In the genomic region with DNA sequence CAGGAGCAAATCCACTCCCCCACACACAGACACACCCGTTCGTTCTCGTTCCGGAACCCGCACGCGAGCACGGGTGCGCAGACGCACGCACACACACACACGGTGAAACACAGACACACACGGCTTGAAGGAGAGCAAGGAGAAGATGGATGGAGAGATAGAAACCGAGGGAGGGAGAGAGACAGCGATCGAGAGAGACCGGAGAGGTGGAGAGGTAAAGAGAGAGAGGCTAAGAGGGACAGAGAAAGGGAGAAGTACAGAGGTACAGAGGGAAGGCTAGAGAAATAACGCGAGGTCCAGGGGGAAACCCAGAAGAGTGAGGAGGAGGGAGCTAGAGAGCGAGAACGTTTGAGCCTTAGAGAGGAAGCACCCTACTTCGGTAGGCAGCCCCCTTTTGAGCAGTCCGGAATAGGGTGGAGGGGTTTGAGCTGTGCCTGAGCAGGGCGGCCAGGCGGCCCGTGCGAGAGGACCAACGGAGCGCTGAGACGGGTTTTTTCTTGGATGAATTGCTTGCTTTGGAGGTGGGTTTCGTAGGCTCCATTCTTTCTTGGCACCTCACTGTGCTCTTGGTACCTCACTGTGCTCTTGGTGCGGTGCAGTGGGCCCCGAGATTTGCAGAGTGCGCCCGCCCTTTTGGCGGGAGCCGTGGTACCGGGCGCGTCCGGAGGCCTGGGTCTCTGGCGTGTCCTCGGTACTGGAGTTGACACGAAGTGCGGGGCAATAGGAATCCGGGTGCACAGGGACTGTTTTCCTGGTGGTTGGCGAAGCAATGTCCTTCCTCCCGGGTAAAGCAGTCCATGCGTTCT, we compare ENCODE assay signal across 1 cellular context.
TF ChIP-seq lines count a peak whose summit lies in the region.

No MANE protein-coding gene starts in this region.

TF ChIP-seq in HepG2, 621 proteins besides CTCF, POLR2A, EP300 and RAD21 (continued from another document and continues in another):
- TF ChIP-seq ZSCAN31 (CRISPR knock-in tag; IDR thresholded peaks at IDR 0.05; ENCODE audit: low read depth): 0 out of 2 replicates have a peak, but pooled peaks have one; percentile 20
- 0 out of 2 replicates have a peak, but pooled peaks have one; percentile 43 for TF ChIP-seq ZNF263 (CRISPR knock-in tag; IDR thresholded peaks at IDR 0.05)
- TF ChIP-seq NKX3-1 (CRISPR knock-in tag; IDR thresholded peaks at IDR 0.05): peak; percentile 38; the same call in 1 of the 2 replicates
- TF ChIP-seq, protein P1, sequence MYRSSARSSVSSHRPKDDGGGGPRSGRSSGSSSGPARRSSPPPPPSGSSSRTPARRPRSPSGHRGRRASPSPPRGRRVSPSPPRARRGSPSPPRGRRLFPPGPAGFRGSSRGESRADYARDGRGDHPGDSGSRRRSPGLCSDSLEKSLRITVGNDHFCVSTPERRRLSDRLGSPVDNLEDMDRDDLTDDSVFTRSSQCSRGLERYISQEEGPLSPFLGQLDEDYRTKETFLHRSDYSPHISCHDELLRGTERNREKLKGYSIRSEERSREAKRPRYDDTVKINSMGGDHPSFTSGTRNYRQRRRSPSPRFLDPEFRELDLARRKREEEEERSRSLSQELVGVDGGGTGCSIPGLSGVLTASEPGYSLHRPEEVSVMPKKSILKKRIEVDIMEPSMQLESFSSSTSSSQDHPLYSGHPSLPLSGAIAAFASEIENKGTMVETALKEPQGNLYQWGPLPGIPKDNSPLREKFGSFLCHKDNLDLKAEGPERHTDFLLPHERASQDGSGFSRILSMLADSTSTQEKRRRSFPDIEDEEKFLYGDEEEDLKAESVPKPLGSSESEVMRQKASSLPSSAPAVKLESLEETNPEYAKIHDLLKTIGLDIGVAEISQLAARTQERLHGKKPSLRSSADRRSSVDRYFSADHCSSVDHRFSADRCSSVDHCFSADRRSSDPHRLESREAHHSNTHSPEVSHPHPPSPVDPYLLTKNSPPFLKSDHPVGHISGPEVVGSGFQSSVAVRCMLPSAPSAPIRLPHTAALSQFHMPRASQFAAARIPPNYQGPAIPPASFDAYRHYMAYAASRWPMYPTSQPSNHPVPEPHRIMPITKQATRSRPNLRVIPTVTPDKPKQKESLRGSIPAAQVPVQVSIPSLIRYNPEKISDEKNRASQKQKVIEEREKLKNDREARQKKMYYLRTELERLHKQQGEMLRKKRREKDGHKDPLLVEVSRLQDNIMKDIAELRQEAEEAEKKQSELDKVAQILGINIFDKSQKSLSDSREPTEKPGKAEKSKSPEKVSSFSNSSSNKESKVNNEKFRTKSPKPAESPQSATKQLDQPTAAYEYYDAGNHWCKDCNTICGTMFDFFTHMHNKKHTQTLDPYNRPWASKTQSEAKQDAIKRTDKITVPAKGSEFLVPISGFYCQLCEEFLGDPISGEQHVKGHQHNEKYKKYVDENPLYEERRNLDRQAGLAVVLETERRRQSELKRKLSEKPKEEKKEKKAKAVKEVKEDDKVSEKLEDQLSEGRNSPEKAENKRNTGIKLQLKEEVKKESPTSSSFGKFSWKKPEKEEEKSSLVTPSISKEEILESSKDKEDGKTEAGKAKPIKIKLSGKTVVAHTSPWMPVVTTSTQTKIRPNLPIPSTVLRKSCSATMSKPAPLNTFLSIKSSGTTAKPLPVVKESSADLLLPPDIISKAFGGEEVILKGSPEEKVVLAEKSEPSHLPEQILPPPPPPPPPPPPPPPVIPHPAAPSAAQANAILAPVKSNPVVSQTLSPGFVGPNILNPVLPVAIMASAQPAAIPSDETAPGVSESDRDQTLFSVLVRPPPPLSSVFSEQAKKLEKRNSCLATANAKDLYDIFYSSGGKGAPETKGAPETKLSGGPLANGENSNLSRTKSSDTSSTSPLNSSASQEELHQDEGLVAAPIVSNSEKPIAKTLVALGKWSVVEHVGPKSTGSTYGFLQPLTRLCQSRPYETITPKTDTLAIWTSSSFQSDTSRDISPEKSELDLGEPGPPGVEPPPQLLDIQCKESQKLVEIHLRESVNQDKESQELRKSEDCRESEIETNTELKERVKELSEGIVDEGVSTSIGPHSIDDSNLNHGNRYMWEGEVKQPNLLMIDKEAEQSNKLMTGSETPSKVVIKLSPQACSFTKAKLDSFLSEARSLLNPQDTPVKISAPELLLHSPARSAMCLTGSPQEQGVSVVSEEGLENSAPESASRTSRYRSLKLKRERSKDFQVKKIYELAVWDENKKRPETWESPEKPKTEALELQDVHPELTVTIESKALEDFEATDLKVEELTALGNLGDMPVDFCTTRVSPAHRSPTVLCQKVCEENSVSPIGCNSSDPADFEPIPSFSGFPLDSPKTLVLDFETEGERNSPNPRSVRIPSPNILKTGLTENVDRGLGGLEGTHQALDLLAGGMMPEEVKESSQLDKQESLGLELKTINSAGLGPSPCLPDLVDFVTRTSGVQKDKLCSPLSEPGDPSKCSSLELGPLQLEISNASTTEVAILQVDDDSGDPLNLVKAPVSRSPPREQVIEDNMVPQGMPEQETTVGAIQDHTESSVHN (CRISPR knock-in tag; IDR thresholded peaks at IDR 0.05): no peak
- no peak for TF ChIP-seq HCFC1 (IDR thresholded peaks at IDR 0.05; ENCODE audit: low read depth, low read length)
- TF ChIP-seq TFDP2 (CRISPR knock-in tag; IDR thresholded peaks at IDR 0.05): peak; percentile 35; the same call in 1 of the 2 replicates
- 0 out of 2 replicates have a peak, but pooled peaks have one; percentile 6 for TF ChIP-seq SIN3A (IDR thresholded peaks at IDR 0.05; ENCODE audit: borderline replicate concordance, low read depth, low read length)
- TF ChIP-seq TAF1 (CRISPR knock-in tag; IDR thresholded peaks at IDR 0.05): peak; percentile 1; the same call in 1 of the 2 replicates
- TF ChIP-seq TFDP1 (CRISPR knock-in tag; IDR thresholded peaks at IDR 0.05; ENCODE audit: borderline replicate concordance): 0 out of 2 replicates have a peak, but pooled peaks have one; percentile 3
- TF ChIP-seq ZNF710 (CRISPR knock-in tag; IDR thresholded peaks at IDR 0.05; ENCODE audit: borderline replicate concordance): peak; percentile 52; the same call in 1 of the 2 replicates
- no peak for TF ChIP-seq ETV6 (CRISPR knock-in tag; conservative IDR thresholded peaks at IDR 0.05)
- TF ChIP-seq HDAC1 (CRISPR knock-in tag; IDR thresholded peaks at IDR 0.05): 0 out of 2 replicates have a peak, but pooled peaks have one; percentile 11
- peak; percentile 24 for TF ChIP-seq KDM2A (CRISPR knock-in tag; IDR thresholded peaks at IDR 0.05; ENCODE audit: borderline replicate concordance, low read depth)
- TF ChIP-seq ZNF235 (CRISPR knock-in tag; IDR thresholded peaks at IDR 0.05; ENCODE audit: borderline replicate concordance): no peak
- TF ChIP-seq, protein P2, sequence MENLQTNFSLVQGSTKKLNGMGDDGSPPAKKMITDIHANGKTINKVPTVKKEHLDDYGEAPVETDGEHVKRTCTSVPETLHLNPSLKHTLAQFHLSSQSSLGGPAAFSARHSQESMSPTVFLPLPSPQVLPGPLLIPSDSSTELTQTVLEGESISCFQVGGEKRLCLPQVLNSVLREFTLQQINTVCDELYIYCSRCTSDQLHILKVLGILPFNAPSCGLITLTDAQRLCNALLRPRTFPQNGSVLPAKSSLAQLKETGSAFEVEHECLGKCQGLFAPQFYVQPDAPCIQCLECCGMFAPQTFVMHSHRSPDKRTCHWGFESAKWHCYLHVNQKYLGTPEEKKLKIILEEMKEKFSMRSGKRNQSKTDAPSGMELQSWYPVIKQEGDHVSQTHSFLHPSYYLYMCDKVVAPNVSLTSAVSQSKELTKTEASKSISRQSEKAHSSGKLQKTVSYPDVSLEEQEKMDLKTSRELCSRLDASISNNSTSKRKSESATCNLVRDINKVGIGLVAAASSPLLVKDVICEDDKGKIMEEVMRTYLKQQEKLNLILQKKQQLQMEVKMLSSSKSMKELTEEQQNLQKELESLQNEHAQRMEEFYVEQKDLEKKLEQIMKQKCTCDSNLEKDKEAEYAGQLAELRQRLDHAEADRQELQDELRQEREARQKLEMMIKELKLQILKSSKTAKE (CRISPR knock-in tag; IDR thresholded peaks at IDR 0.05; ENCODE audit: borderline replicate concordance): 0 out of 2 replicates have a peak, but pooled peaks have one; percentile 38
- TF ChIP-seq, protein P3, sequence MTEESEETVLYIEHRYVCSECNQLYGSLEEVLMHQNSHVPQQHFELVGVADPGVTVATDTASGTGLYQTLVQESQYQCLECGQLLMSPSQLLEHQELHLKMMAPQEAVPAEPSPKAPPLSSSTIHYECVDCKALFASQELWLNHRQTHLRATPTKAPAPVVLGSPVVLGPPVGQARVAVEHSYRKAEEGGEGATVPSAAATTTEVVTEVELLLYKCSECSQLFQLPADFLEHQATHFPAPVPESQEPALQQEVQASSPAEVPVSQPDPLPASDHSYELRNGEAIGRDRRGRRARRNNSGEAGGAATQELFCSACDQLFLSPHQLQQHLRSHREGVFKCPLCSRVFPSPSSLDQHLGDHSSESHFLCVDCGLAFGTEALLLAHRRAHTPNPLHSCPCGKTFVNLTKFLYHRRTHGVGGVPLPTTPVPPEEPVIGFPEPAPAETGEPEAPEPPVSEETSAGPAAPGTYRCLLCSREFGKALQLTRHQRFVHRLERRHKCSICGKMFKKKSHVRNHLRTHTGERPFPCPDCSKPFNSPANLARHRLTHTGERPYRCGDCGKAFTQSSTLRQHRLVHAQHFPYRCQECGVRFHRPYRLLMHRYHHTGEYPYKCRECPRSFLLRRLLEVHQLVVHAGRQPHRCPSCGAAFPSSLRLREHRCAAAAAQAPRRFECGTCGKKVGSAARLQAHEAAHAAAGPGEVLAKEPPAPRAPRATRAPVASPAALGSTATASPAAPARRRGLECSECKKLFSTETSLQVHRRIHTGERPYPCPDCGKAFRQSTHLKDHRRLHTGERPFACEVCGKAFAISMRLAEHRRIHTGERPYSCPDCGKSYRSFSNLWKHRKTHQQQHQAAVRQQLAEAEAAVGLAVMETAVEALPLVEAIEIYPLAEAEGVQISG (CRISPR knock-in tag; IDR thresholded peaks at IDR 0.05): 0 out of 2 replicates have a peak, but pooled peaks have one; percentile 10
- TF ChIP-seq MYC (CRISPR knock-in tag; IDR thresholded peaks at IDR 0.05; ENCODE audit: borderline replicate concordance): peak; percentile 39; the same call in 1 of the 2 replicates
- TF ChIP-seq ZNF333 (CRISPR knock-in tag; IDR thresholded peaks at IDR 0.05; ENCODE audit: borderline replicate concordance): 0 out of 2 replicates have a peak, but pooled peaks have one; percentile 39
- TF ChIP-seq ZNF337 (CRISPR knock-in tag; IDR thresholded peaks at IDR 0.05; ENCODE audit: borderline replicate concordance, low read depth): peak; percentile 28; the same call in 1 of the 2 replicates
- 0 out of 2 replicates have a peak, but pooled peaks have one; percentile 40 for TF ChIP-seq ZNF747 (CRISPR knock-in tag; IDR thresholded peaks at IDR 0.05; ENCODE audit: borderline replicate concordance)
- TF ChIP-seq ZBTB43 (CRISPR knock-in tag; conservative IDR thresholded peaks at IDR 0.05): 0 out of 2 replicates have a peak, but pooled peaks have one; percentile 4
- TF ChIP-seq ZNF530 (CRISPR knock-in tag; IDR thresholded peaks at IDR 0.05; ENCODE audit: low read depth): no peak
- 0 out of 2 replicates have a peak, but pooled peaks have one; percentile 31 for TF ChIP-seq ZNF276 (CRISPR knock-in tag; IDR thresholded peaks at IDR 0.05; ENCODE audit: low read depth)
- no peak for TF ChIP-seq ZKSCAN1 (IDR thresholded peaks at IDR 0.05; ENCODE audit: low read length)
- TF ChIP-seq LCORL (IDR thresholded peaks at IDR 0.05): 0 out of 2 replicates have a peak, but pooled peaks have one; percentile 21
- no peak for TF ChIP-seq LCORL (CRISPR knock-in tag; IDR thresholded peaks at IDR 0.05)
- peak; percentile 7; the same call in 1 of the 2 replicates for TF ChIP-seq ZNF614 (CRISPR knock-in tag; IDR thresholded peaks at IDR 0.05; ENCODE audit: borderline replicate concordance)
- TF ChIP-seq KMT2A (CRISPR knock-in tag; IDR thresholded peaks at IDR 0.05): no peak; the same call in 1 of the 2 replicates
